3 cellular contexts compared by ENCODE assay signal in the genomic region with DNA sequence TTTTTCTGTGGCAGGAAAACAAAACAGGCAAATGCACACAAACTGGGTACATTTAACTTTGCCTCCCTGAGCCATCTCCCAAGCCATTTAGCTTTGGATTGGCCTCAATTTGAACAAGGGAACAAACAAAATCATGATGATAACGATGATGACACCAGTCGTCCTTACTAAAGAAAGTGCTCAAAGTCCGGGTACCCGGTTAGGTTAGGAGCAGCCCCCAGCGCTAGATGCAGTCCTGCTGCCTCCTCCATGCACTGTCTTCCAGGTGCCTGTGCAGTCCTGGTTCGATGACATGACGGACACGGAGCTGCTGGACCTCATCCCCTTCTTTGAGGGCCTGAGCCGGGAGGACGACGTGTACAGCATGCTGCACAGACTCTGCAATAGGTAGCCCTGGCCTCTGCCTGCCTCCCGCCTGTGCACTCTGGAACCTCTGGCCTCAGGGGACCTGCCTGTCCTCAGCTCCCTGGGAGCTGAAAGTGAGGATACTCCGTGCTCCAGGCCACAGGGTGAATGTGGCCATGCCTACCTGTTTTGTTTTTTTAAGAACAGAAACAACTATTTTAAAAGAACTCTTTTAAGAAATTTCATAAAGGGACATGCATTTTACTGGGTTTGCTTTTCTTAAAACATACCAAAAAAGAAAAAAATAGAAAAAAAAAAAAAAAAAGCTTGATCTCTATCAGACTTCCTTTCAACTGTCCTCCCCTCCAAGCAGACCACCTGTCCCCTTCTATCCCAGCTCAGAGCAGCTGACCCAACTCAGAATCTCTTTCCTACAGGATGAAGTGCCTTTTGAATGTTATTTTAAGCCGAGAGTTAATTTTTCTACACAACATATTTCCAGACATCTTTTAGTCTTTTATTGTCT.
TF ChIP-seq lines count a peak whose summit lies in the region.

No MANE protein-coding gene starts in this region.

TF ChIP-seq in GM23338, 12 proteins besides CTCF, POLR2A, EP300 and RAD21:
- TF ChIP-seq EZH2 (IDR thresholded peaks at IDR 0.05; ENCODE audit: low read depth, unreplicated experiment): no peak
- TF ChIP-seq ZNF331 (CRISPR knock-in tag; IDR thresholded peaks at IDR 0.05; ENCODE audit: low read depth): no peak

TF ChIP-seq in liver, 16 proteins besides CTCF, POLR2A, EP300 and RAD21:
- TF ChIP-seq YY1 (IDR thresholded peaks at IDR 0.05) (peak; percentile 38), HNF4G (IDR thresholded peaks at IDR 0.05) (no peak), FOXA2 (IDR thresholded peaks at IDR 0.05) (no peak), EGR1 (IDR thresholded peaks at IDR 0.05; ENCODE audit: low read depth in 2 of 2) (peak in 1 of 2 donors; percentile 28), RXRA (IDR thresholded peaks at IDR 0.05) (peak; percentile 86 to 94), JUND (IDR thresholded peaks at IDR 0.05) (no peak), SP1 (IDR thresholded peaks at IDR 0.05) (peak; percentile 50), FOXA1 (IDR thresholded peaks at IDR 0.05) (no peak), NR2F2 (IDR thresholded peaks at IDR 0.05) (no peak), GABPA (IDR thresholded peaks at IDR 0.05 in 1 of 2, conservative IDR thresholded peaks at IDR 0.05 in 1 of 2) (no peak), TAF1 (conservative IDR thresholded peaks at IDR 0.05) (no peak), HNF4A (conservative IDR thresholded peaks at IDR 0.05) (peak; percentile 55 to 57)
- TF ChIP-seq, protein P1, sequence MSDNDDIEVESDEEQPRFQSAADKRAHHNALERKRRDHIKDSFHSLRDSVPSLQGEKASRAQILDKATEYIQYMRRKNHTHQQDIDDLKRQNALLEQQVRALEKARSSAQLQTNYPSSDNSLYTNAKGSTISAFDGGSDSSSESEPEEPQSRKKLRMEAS (IDR thresholded peaks at IDR 0.05): no peak
- TF ChIP-seq, protein P2, sequence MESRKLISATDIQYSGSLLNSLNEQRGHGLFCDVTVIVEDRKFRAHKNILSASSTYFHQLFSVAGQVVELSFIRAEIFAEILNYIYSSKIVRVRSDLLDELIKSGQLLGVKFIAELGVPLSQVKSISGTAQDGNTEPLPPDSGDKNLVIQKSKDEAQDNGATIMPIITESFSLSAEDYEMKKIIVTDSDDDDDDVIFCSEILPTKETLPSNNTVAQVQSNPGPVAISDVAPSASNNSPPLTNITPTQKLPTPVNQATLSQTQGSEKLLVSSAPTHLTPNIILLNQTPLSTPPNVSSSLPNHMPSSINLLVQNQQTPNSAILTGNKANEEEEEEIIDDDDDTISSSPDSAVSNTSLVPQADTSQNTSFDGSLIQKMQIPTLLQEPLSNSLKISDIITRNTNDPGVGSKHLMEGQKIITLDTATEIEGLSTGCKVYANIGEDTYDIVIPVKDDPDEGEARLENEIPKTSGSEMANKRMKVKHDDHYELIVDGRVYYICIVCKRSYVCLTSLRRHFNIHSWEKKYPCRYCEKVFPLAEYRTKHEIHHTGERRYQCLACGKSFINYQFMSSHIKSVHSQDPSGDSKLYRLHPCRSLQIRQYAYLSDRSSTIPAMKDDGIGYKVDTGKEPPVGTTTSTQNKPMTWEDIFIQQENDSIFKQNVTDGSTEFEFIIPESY (IDR thresholded peaks at IDR 0.05): no peak
- TF ChIP-seq, protein P3, sequence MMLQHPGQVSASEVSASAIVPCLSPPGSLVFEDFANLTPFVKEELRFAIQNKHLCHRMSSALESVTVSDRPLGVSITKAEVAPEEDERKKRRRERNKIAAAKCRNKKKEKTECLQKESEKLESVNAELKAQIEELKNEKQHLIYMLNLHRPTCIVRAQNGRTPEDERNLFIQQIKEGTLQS (IDR thresholded peaks at IDR 0.05): no peak
- TF ChIP-seq, protein P4, sequence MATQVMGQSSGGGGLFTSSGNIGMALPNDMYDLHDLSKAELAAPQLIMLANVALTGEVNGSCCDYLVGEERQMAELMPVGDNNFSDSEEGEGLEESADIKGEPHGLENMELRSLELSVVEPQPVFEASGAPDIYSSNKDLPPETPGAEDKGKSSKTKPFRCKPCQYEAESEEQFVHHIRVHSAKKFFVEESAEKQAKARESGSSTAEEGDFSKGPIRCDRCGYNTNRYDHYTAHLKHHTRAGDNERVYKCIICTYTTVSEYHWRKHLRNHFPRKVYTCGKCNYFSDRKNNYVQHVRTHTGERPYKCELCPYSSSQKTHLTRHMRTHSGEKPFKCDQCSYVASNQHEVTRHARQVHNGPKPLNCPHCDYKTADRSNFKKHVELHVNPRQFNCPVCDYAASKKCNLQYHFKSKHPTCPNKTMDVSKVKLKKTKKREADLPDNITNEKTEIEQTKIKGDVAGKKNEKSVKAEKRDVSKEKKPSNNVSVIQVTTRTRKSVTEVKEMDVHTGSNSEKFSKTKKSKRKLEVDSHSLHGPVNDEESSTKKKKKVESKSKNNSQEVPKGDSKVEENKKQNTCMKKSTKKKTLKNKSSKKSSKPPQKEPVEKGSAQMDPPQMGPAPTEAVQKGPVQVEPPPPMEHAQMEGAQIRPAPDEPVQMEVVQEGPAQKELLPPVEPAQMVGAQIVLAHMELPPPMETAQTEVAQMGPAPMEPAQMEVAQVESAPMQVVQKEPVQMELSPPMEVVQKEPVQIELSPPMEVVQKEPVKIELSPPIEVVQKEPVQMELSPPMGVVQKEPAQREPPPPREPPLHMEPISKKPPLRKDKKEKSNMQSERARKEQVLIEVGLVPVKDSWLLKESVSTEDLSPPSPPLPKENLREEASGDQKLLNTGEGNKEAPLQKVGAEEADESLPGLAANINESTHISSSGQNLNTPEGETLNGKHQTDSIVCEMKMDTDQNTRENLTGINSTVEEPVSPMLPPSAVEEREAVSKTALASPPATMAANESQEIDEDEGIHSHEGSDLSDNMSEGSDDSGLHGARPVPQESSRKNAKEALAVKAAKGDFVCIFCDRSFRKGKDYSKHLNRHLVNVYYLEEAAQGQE (IDR thresholded peaks at IDR 0.05): peak; percentile 27

TF ChIP-seq in WTC11, 78 proteins besides CTCF, POLR2A, EP300 and RAD21:
- TF ChIP-seq, protein P1 (CRISPR knock-in tag; IDR thresholded peaks at IDR 0.05): no peak
- TF ChIP-seq SMAD4 (CRISPR knock-in tag; IDR thresholded peaks at IDR 0.05): no peak
- no peak for TF ChIP-seq JUN (CRISPR knock-in tag; IDR thresholded peaks at IDR 0.05)
- TF ChIP-seq, protein P5, sequence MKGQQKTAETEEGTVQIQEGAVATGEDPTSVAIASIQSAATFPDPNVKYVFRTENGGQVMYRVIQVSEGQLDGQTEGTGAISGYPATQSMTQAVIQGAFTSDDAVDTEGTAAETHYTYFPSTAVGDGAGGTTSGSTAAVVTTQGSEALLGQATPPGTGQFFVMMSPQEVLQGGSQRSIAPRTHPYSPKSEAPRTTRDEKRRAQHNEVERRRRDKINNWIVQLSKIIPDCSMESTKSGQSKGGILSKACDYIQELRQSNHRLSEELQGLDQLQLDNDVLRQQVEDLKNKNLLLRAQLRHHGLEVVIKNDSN (CRISPR knock-in tag; IDR thresholded peaks at IDR 0.05): no peak
- no peak for TF ChIP-seq ATF1 (CRISPR knock-in tag; IDR thresholded peaks at IDR 0.05)
- TF ChIP-seq NR1H2 (CRISPR knock-in tag; IDR thresholded peaks at IDR 0.05): no peak
- TF ChIP-seq FOXP1 (CRISPR knock-in tag; IDR thresholded peaks at IDR 0.05; ENCODE audit: borderline replicate concordance): no peak
- TF ChIP-seq ELF4 (CRISPR knock-in tag; IDR thresholded peaks at IDR 0.05; ENCODE audit: low read depth): no peak
- TF ChIP-seq HMGA2 (CRISPR knock-in tag; IDR thresholded peaks at IDR 0.05): no peak
- no peak for TF ChIP-seq ZNF121 (CRISPR knock-in tag; IDR thresholded peaks at IDR 0.05)
- TF ChIP-seq, protein P6, sequence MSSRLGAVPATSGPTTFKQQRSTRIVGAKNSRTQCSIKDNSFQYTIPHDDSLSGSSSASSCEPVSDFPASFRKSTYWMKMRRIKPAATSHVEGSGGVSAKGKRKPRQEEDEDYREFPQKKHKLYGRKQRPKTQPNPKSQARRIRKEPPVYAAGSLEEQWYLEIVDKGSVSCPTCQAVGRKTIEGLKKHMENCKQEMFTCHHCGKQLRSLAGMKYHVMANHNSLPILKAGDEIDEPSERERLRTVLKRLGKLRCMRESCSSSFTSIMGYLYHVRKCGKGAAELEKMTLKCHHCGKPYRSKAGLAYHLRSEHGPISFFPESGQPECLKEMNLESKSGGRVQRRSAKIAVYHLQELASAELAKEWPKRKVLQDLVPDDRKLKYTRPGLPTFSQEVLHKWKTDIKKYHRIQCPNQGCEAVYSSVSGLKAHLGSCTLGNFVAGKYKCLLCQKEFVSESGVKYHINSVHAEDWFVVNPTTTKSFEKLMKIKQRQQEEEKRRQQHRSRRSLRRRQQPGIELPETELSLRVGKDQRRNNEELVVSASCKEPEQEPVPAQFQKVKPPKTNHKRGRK (CRISPR knock-in tag; IDR thresholded peaks at IDR 0.05; ENCODE audit: borderline replicate concordance): no peak
- TF ChIP-seq, protein P7, sequence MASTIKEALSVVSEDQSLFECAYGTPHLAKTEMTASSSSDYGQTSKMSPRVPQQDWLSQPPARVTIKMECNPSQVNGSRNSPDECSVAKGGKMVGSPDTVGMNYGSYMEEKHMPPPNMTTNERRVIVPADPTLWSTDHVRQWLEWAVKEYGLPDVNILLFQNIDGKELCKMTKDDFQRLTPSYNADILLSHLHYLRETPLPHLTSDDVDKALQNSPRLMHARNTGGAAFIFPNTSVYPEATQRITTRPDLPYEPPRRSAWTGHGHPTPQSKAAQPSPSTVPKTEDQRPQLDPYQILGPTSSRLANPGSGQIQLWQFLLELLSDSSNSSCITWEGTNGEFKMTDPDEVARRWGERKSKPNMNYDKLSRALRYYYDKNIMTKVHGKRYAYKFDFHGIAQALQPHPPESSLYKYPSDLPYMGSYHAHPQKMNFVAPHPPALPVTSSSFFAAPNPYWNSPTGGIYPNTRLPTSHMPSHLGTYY (CRISPR knock-in tag; IDR thresholded peaks at IDR 0.05): no peak
- no peak for TF ChIP-seq NFYB (CRISPR knock-in tag; conservative IDR thresholded peaks at IDR 0.05; ENCODE audit: low read depth)
- no peak for TF ChIP-seq CREB1 (CRISPR knock-in tag; IDR thresholded peaks at IDR 0.05)
- no peak for TF ChIP-seq ZNF671 (CRISPR knock-in tag; IDR thresholded peaks at IDR 0.05)
